Comparison of ENCODE assay signal across 22 cellular contexts in the genomic region with DNA sequence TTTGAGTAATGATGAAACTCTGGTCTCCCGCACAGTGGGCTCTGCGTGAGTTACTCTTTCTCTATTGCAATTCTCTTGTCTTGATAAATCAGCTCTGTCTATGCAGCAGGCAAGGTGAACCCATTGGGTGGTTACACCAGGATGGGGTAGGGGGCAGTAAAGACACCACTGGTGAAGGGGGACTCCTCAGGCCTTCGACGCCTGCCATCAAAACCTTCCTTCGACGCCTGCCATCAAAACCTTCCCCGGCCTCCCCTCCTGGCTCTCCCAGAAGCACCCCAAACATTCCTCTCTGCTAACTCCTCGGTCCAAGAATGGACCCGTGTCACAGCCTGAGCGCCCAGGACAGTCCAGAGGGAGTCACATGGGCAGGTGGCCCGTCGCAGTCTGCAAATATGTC. TPM values are rescaled to one million over a fixed set of nuclear protein-coding genes. Genes with fewer than 3 reads are reported as not detected.
DNase-seq lines count a peak whose midpoint lies in the region; ATAC-seq and TF ChIP-seq lines count a peak whose summit lies in the region.
"Had no signal": no experiment of that assay in that cellular context is flagged by ENCODE, and none has a peak within 500 bp of the region (broad histone marks: within the 10 kb centered on the region; RNA-seq: fewer than 3 reads in every experiment).

No MANE protein-coding gene starts in this region.

- no peaks in the 10 kb centered on the region for H3K79me1 ChIP-seq in H9 (ENCODE audit: insufficient read depth, low read depth, low read length, poor library complexity, severe bottlenecking)

- TF ChIP-seq POLR2A in NB4 (IDR thresholded peaks at IDR 0.05; ENCODE audit: extremely low read depth, insufficient read length): no peak

- H3K27me3 Mint-ChIP-seq in H9 (ENCODE audit: low read depth): no peaks in the 10 kb centered on the region
- no peaks in the 10 kb centered on the region for H3K27me3 Mint-ChIP-seq in dendritic cell treated with granulocyte-macrophage colony-stimulating factor and Interleukin-4, amounts not matched to agents 40 ng/mL and 50 ng/mL, for 4 days
- no peaks in the 10 kb centered on the region for H3K27me3 Mint-ChIP-seq in neural crest cell (ENCODE audit: low read depth)
- H3K27me3 Mint-ChIP-seq: CD4-positive, CD25-positive, alpha-beta regulatory T cell; IgD-negative memory B cell had no signal

- no peaks in the 10 kb centered on the region for H3K79me2 ChIP-seq in H9 (ENCODE audit: insufficient read depth, low read length)

- H2BK20ac ChIP-seq in H9 (ENCODE audit: low read depth, low read length, poor library complexity, severe bottlenecking): no peak overlapping the region

- H3K4ac ChIP-seq in H9 (ENCODE audit: low read depth, low read length): no peak overlapping the region

- H3K4me3 Mint-ChIP-seq in H9 (no peak overlapping the region), neural crest cell (peak overlapping the region; percentile 38)
- no peak overlapping the region for H3K4me3 Mint-ChIP-seq in dendritic cell treated with granulocyte-macrophage colony-stimulating factor and Interleukin-4, amounts not matched to agents 40 ng/mL and 50 ng/mL, for 4 days

- H3K4me3 ChIP-seq in NB4 (ENCODE audit: low read depth, low read length): no peak overlapping the region
- H3K4me3 ChIP-seq: MG63, SJCRH30 had no signal

- H3K27ac Mint-ChIP-seq in H9: no peak overlapping the region; a peak in 1 of 7 replicates
- peak overlapping the region; percentile 64 for H3K27ac Mint-ChIP-seq in dendritic cell treated with granulocyte-macrophage colony-stimulating factor and Interleukin-4, amounts not matched to agents 40 ng/mL and 50 ng/mL, for 4 days
- H3K27ac Mint-ChIP-seq in neural crest cell (ENCODE audit: unreplicated experiment): no peak overlapping the region
- H3K27ac Mint-ChIP-seq: CD4-positive, CD25-positive, alpha-beta regulatory T cell had no signal

- H3K4me1 ChIP-seq in H9 (ENCODE audit: insufficient read depth, low read length): no peaks in the 10 kb centered on the region
- H3K4me1 ChIP-seq: BE2C had no signal

- no peaks in the 10 kb centered on the region for H3K23me2 ChIP-seq in H9 (ENCODE audit: insufficient read length, low read depth, low read length, poor library complexity, severe bottlenecking)

- intact Hi-C loops in dendritic cell treated with granulocyte-macrophage colony-stimulating factor and Interleukin-4, amounts not matched to agents 40 ng/mL and 50 ng/mL, for 4 days (cut with micrococcal nuclease): no loop called here

- peaks cover 8 to 11% of the 10 kb centered on the region in 2 experiments for H3K4me1 Mint-ChIP-seq in H9
- peaks cover 59% of the 10 kb centered on the region for H3K4me1 Mint-ChIP-seq in dendritic cell treated with granulocyte-macrophage colony-stimulating factor and Interleukin-4, amounts not matched to agents 40 ng/mL and 50 ng/mL, for 4 days (ENCODE audit: low read depth)
- H3K4me1 Mint-ChIP-seq in neural crest cell: peaks cover 11% of the 10 kb centered on the region

- no CpG with 5 or more reads among the region's 12 CpGs for WGBS in H9 (ENCODE audit: extremely low coverage, insufficient read length, low lambda C conversion rate)

- no peak overlapping the region for H2BK15ac ChIP-seq in H9 (ENCODE audit: low read depth, low read length)

- no peak overlapping the region for H4K91ac ChIP-seq in H9 (ENCODE audit: insufficient read length, low read depth, low read length)

- no peak overlapping the region for H3K18ac ChIP-seq in H9 (ENCODE audit: insufficient read length, low read depth, low read length)

- H3K27ac ChIP-seq in H9 (ENCODE audit: insufficient read length, low read depth, low read length): no peak overlapping the region
- H3K27ac ChIP-seq: SJCRH30 had no signal

- H3K36me3 Mint-ChIP-seq in H9 (ENCODE audit: insufficient read depth in 1 of 3, low read depth in 3 of 3): no peaks in the 10 kb centered on the region; a peak in 1 of 7 replicates
- peaks cover 27% of the 10 kb centered on the region for H3K36me3 Mint-ChIP-seq in dendritic cell treated with granulocyte-macrophage colony-stimulating factor and Interleukin-4, amounts not matched to agents 40 ng/mL and 50 ng/mL, for 4 days (ENCODE audit: low read depth)
- H3K36me3 Mint-ChIP-seq in neural crest cell (ENCODE audit: low read depth): no peaks in the 10 kb centered on the region

- H3T11ph ChIP-seq in H9 (ENCODE audit: low read length): no peak overlapping the region

- H3K9ac ChIP-seq in H9 (ENCODE audit: extremely low read depth, insufficient read length, low read length): no peak overlapping the region

- no peak overlapping the region for H2AFZ ChIP-seq in H9 (ENCODE audit: low read length)

- no peak overlapping the region for H4K8ac ChIP-seq in H9 (replicated peaks; ENCODE audit: insufficient read length, low read depth, low read length)

- no peak overlapping the region for H2AK5ac ChIP-seq in H9 (ENCODE audit: insufficient read length, low read length)

- no peak overlapping the region for H2BK5ac ChIP-seq in H9 (ENCODE audit: insufficient read length, low read length)

- no peak overlapping the region for H3K4me2 ChIP-seq in H9 (ENCODE audit: insufficient read depth, insufficient read length, low read length)

- TF ChIP-seq CTCF in H9 (conservative IDR thresholded peaks at IDR 0.05) (peak; percentile 40; the same call in 2 of the 3 replicates), NB4 (IDR thresholded peaks at IDR 0.05; ENCODE audit: low read depth, low read length) (no peak), neural crest cell (conservative IDR thresholded peaks at IDR 0.05) (no peak)

- H4K20me1 ChIP-seq in H9 (ENCODE audit: control insufficient read depth, insufficient read depth, insufficient read length): no peaks in the 10 kb centered on the region

- H3K9me3 Mint-ChIP-seq in H9 (no peaks in the 10 kb centered on the region), neural crest cell (no peaks in the 10 kb centered on the region)
- H3K9me3 Mint-ChIP-seq in dendritic cell treated with granulocyte-macrophage colony-stimulating factor and Interleukin-4, amounts not matched to agents 40 ng/mL and 50 ng/mL, for 4 days: no peaks in the 10 kb centered on the region
- H3K9me3 Mint-ChIP-seq: CD4-positive, CD25-positive, alpha-beta regulatory T cell; IgD-negative memory B cell had no signal

- no peaks in the 10 kb centered on the region for H3K9me3 ChIP-seq in H9 (ENCODE audit: control insufficient read depth, low read depth, low read length)
- H3K9me3 ChIP-seq: BE2C, MG63, SJCRH30 had no signal

- peak; percentile 51 for DNase-seq in H9
- peak; percentile 35 for DNase-seq in NB4 (ENCODE audit: low read depth)
- no peak for DNase-seq in neural crest cell (ENCODE audit: low read depth, low spot score)
- DNase-seq in amygdala (lab: John Stamatoyannopoulos, UW): no peak
- DNase-seq in cerebellum (ENCODE audit: low spot score): no peak
- DNase-seq: BE2C; CD4-positive, CD25-positive, alpha-beta regulatory T cell; DMS79 treated with DMSO at 0.1 percent for 48 hours; HCEC 1CT; Kasumi-1; MG63; NCI-H1092; NCI-H1436; NCI-H187 treated with DMSO at 0.1 percent for 48 hours; NCI-H2107; NCI-H446 treated with DMSO at 0.1 percent for 48 hours; NCI-H526 treated with DMSO at 0.1 percent for 48 hours; NK-92 treated with Interleukin-12 subunit alpha and Interleukin-12 subunit beta, amount 100 ng/mL, for 24 hours; SJCRH30 had no signal

- no peak for ATAC-seq in HG02938 (IDR thresholded peaks at IDR 0.05; ENCODE audit: unreplicated experiment)

- no peak overlapping the region for H3K23ac ChIP-seq in H9 (ENCODE audit: insufficient read length, low read depth, low read length)

- H3K27me3 ChIP-seq in H9 (ENCODE audit: insufficient read depth, low read length): no peaks in the 10 kb centered on the region
- H3K27me3 ChIP-seq: BE2C, MG63, SJCRH30 had no signal

- H3K14ac ChIP-seq in H9 (ENCODE audit: insufficient read depth, low read length): no peak overlapping the region; the same call in 1 of the 2 replicates

- H4K5ac ChIP-seq in H9 (ENCODE audit: insufficient read length, low read depth, low read length): no peak overlapping the region

- no peak overlapping the region for H3K56ac ChIP-seq in H9 (ENCODE audit: insufficient read length, low read depth, low read length)

- no peak overlapping the region for H2BK120ac ChIP-seq in H9 (ENCODE audit: low read depth, low read length, poor library complexity, severe bottlenecking)

- no peak overlapping the region for H2BK12ac ChIP-seq in H9 (ENCODE audit: insufficient read length, low read depth, low read length)

RNA-seq across cellular contexts. Expression of a gene that starts 4.8 kb away (rescaled TPM):
- total RNA-seq in H9 (2021): 212 and 220 TPM in 2 replicates
- 178 and 186 TPM in 2 replicates for total RNA-seq in neural crest cell
- total RNA-seq in cerebellum: 121 TPM

RNA-seq across cellular contexts. Expression of a gene that starts 52.4 kb away (rescaled TPM):
- total RNA-seq in H9 (2021): 30.1 and 33.9 TPM in 2 replicates
- 28.8 and 30.6 TPM in 2 replicates for total RNA-seq in neural crest cell
- 19.7 TPM for total RNA-seq in cerebellum

RNA-seq across cellular contexts. Expression of a gene that starts 52.6 kb away (rescaled TPM):
- 67.6 and 71.9 TPM in 2 replicates for total RNA-seq in H9 (2021)
- 89.8 and 91.1 TPM in 2 replicates for total RNA-seq in neural crest cell
- total RNA-seq in cerebellum: 69.5 TPM

Comparison
In these comparisons a context has a peak if more than half of its experiments do, and no peak if none do; other contexts are left out.
1. DNase-seq: peak in H9 (single experiment) and NB4 (single experiment); none in neural crest cell (single experiment), amygdala (0 of 56) and cerebellum (single experiment).